ENCODE assay signal across 19 cellular contexts in the genomic region with DNA sequence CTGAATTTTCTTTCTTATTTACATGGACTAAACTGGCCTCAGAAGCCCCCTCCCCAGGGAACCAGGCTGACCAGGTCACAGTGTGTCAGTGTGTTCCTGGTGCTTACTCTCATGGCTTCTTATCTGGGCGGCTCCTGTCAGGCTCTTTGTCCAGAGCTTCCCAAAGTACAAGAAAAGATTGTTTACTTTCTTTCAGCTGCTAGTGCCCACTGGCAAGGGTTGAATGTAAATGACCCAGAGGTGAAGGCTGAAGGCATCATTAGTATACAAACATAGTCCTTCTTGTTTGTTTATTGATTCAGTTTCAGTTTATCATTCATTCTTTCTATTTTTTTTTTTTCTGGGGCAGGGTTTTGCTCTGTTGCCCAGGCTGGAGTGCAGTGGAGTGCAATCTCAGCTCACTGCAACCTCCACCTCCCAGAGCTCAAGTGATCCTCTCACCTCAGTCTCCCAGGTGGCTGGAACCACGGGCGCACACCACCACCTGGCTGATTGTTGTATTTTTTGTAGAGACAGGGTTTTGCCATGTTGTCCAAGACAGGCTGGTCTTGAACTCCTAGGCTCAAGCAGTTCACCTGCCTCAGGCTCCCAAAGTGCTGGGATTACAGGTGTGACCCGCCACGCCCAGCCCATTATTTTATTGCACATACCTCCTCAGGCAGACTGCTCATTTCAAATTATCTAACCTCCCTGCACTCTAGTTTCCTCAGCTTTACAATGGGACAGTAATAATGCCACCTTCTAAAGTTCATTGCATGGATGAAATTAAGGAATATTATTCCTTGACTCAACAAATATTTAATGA. TPM values are rescaled to one million over a fixed set of nuclear protein-coding genes. Genes with fewer than 3 reads are reported as not detected.
DNase-seq lines count a peak whose midpoint lies in the region; ATAC-seq and TF ChIP-seq lines count a peak whose summit lies in the region.
"Had no signal": no experiment of that assay in that cellular context is flagged by ENCODE, and none has a peak within 500 bp of the region (broad histone marks: within the 10 kb centered on the region; RNA-seq: fewer than 3 reads in every experiment).

No MANE protein-coding gene starts in this region.

- peak; percentile 62 for DNase-seq in NCI-H748 (lab: John Stamatoyannopoulos, UW; ENCODE audit: unreplicated experiment)
- no peak for DNase-seq in NCI-H748 treated with DMSO at 0.1 percent for 48 hours (lab: John Stamatoyannopoulos, UW)
- peak; percentile 76 for DNase-seq in NCI-H510A (lab: John Stamatoyannopoulos, UW)
- peak; percentile 53 for DNase-seq in epithelial cell of esophagus (ENCODE audit: low read depth)
- peak; percentile 32 for DNase-seq in spleen
- DNase-seq in germinal center (ENCODE audit: low spot score): no peak
- DNase-seq in stimulated activated CD8-positive, alpha-beta memory T cell treated with anti-CD3 and anti-CD28 coated beads, Interleukin-4, amount 100 ng/mL, for 48 hours: no peak
- DNase-seq: ACHN; activated CD4-positive, alpha-beta T cell treated with anti-CD3 and anti-CD28 coated beads, Interleukin-2, amount 10 ng/mL, durations not matched to agents 7 days and 5 days; activated naive CD4-positive, alpha-beta T cell treated with anti-CD3 and anti-CD28 coated beads for 36 hours; effector memory CD8-positive, alpha-beta T cell; islet precursor cell; mesenchymal stem cell; NCI-H2171; stimulated activated CD4-positive, alpha-beta T cell treated with anti-CD3 and anti-CD28 coated beads, Interleukin-12 subunit alpha, Interleukin-12 subunit beta, amount 100 ng/mL, for 4 hours had no signal

- no peaks in the 10 kb centered on the region for H3K36me3 ChIP-seq in spleen
- H3K36me3 ChIP-seq: ascending aorta, tibial nerve had no signal

- 81 to 92% (median 85%) methylated on average over 5 of the region's 5 CpGs for WGBS in spleen, 5 donors

- H3K4me3 ChIP-seq in epithelial cell of esophagus (ENCODE audit: low read length) (no peak overlapping the region), spleen (no peak overlapping the region)
- H3K4me3 ChIP-seq: ascending aorta, tibial nerve had no signal

- ATAC-seq in GM18861 (IDR thresholded peaks at IDR 0.05; ENCODE audit: unreplicated experiment): no peak
- ATAC-seq: effector memory CD8-positive, alpha-beta T cell had no signal

- no peaks in the 10 kb centered on the region for H3K9me3 ChIP-seq in spleen
- H3K9me3 ChIP-seq: ascending aorta, tibial nerve had no signal

- intact Hi-C loops in spleen (cut with DNase I; ENCODE audit: low total_unique reads): no loop called here

- TF ChIP-seq POLR2A in spleen (IDR thresholded peaks at IDR 0.05): no peak

- no peaks in the 10 kb centered on the region for H3K4me1 ChIP-seq in spleen
- H3K4me1 ChIP-seq: ascending aorta, tibial nerve had no signal

- H3K27me3 ChIP-seq in spleen (replicated peaks in 1 of 7): no peaks in the 10 kb centered on the region
- H3K27me3 ChIP-seq: ascending aorta, tibial nerve had no signal

- H3K27ac ChIP-seq in spleen: no peak overlapping the region
- H3K27ac ChIP-seq: ascending aorta, HL-60, tibial nerve had no signal

- peak; percentile 12 for TF ChIP-seq CTCF in epithelial cell of esophagus (IDR thresholded peaks at IDR 0.05; ENCODE audit: insufficient read depth, low read depth, low read length, missing control alignments)
- no peak for TF ChIP-seq CTCF in spleen (IDR thresholded peaks at IDR 0.05 in 8 of 11, conservative IDR thresholded peaks at IDR 0.05 in 3 of 11)

RNA-seq across cellular contexts. Expression of a gene that starts 9.8 kb away (rescaled TPM):
- total RNA-seq in spleen: 10 to 100 TPM; 36.9 to 58.5 (median 41.3) TPM
- 10 to 100 TPM in 1 of 3 donors, 1 to 10 TPM in 2; 7.8 to 12.2 (median 8.3) TPM for polyA plus RNA-seq in spleen

Comparison
In these comparisons a context has a peak if more than half of its experiments do, and no peak if none do; other contexts are left out.
1. DNase-seq: peak in NCI-H748 (single experiment), NCI-H510A (single experiment), epithelial cell of esophagus (single experiment) and spleen (single experiment); none in NCI-H748 treated with DMSO at 0.1 percent for 48 hours (single experiment), germinal center (single experiment) and stimulated activated CD8-positive, alpha-beta memory T cell treated with anti-CD3 and anti-CD28 coated beads, Interleukin-4, amount 100 ng/mL, for 48 hours (single experiment).